Comparison of ENCODE assay signal across 8 cellular contexts in the genomic region with DNA sequence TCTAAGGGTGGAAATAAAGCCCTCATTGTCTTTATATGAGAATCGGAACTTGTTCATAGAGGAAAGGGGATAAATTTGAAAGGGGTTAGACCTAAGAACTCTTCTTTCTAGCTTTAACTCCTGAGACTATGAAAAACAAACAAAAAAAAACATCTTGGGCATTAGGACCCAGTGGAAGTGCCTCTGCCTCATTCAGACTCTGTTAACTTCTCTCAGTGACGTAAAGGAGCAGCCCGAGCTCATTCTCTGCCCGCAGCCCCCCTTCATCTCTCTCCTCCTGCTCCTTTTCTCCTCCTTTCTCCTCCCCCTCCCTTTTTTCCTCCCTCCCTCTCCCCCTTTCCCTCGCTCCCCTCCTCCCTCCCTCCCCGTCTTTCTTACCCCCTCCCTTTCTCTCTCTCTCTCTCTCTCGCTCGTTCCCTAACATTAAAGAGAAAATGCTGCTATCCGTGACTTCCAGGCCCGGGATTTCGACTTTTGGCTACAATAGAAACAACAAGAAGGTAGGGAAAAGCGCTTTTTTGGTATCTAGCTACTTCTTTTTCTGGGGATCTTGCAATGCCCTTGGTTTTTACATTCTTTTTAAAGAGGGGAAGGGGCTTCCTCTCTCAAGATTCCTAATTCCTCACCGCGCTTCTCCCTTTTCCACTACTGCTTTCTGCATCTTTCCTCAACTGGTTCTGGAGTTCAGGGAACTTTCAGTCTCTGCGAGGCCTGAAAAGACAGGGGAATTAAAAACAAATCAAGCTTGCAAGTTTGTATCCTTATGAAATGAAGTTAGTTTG. TPM values are rescaled to one million over a fixed set of nuclear protein-coding genes. Genes with fewer than 3 reads are reported as not detected.
DNase-seq lines count a peak whose midpoint lies in the region; ATAC-seq, FAIRE-seq and TF ChIP-seq lines count a peak whose summit lies in the region.

A gene with protein sequence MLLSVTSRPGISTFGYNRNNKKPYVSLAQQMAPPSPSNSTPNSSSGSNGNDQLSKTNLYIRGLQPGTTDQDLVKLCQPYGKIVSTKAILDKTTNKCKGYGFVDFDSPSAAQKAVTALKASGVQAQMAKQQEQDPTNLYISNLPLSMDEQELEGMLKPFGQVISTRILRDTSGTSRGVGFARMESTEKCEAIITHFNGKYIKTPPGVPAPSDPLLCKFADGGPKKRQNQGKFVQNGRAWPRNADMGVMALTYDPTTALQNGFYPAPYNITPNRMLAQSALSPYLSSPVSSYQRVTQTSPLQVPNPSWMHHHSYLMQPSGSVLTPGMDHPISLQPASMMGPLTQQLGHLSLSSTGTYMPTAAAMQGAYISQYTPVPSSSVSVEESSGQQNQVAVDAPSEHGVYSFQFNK (plus strand): TSS at position 231 of the 782 bp plus-strand sequence. CDS start 204 bp downstream, at position 435.

- H3K4me3 Mint-ChIP-seq in CD8-positive, alpha-beta memory T cell, result peak within 1 kb of the TSS; percentile 88 to 95 (median 91)

- CTCF ChIA-PET in CD8-positive, alpha-beta memory T cell (lab: Charles Lee), result interaction anchor here (0.8 to 3.1 kb wide), 9 partner anchors 8 to 59 kb away, joined by 3 to 13 read pairs (median 5); no protein-coding TSS in a partner anchor

- no peaks in the 10 kb centered on the region for H3K9me3 Mint-ChIP-seq in CD8-positive, alpha-beta memory T cell

- no peak for ATAC-seq in HG03457 (IDR thresholded peaks at IDR 0.05; ENCODE audit: unreplicated experiment)

- H3K4me3 ChIP-seq in CD8-positive, alpha-beta memory T cell (ENCODE audit: low read length), result peak within 1 kb of the TSS; percentile 63
- H3K4me3 ChIP-seq in HFF-Myc (replicated peaks; ENCODE audit: low read depth, low read length), result peak within 1 kb of the TSS; percentile 67

- peak; percentile 83 for FAIRE-seq in endometrium (lab: Jason Lieb, UNC)

- H3K36me3 ChIP-seq in CD8-positive, alpha-beta memory T cell (ENCODE audit: insufficient read depth, low read length), result no peaks in the 10 kb centered on the region

- peak within 1 kb of the TSS; percentile 79 to 96 (median 92) for H3K27ac Mint-ChIP-seq in CD8-positive, alpha-beta memory T cell

- POLR2A ChIA-PET in CD8-positive, alpha-beta memory T cell (lab: Charles Lee), result interaction anchor here (0.6 to 1.6 kb wide), 8 partner anchors 19 to 235 kb away, joined by 3 to 6 read pairs (median 4); partner anchors contain the start of gene STAT2

- no peak for TF ChIP-seq CTCF in HFF-Myc (IDR thresholded peaks at IDR 0.05; ENCODE audit: low read depth, low read length, missing control alignments)

- peak; percentile 17 to 68 (median 50) for DNase-seq in CD8-positive, alpha-beta memory T cell
- peak; percentile 86 for DNase-seq in HFF-Myc (ENCODE audit: extremely low read depth, low read depth)
- DNase-seq in NCI-H69 (lab: John Stamatoyannopoulos, UW), result peak; percentile 77
- peak; percentile 64 for DNase-seq in activated CD8-positive, alpha-beta memory T cell treated with anti-CD3 and anti-CD28 coated beads for 24 hours
- DNase-seq in lung microvascular endothelial cell (ENCODE audit: low read depth in 2 of 2), result peak; percentile 73 to 97
- peak; percentile 7 for DNase-seq in stimulated activated CD8-positive, alpha-beta memory T cell treated with anti-CD3 and anti-CD28 coated beads, Interleukin-4, amount 100 ng/mL, for 24 hours (ENCODE audit: low read depth)

- H3K27me3 Mint-ChIP-seq in CD8-positive, alpha-beta memory T cell, result peaks cover 0 to 3% of the 10 kb centered on the region in 2 donors

- H3K27me3 ChIP-seq in CD8-positive, alpha-beta memory T cell (ENCODE audit: insufficient read depth, low read length, poor library complexity, severe bottlenecking), result no peaks in the 10 kb centered on the region

- peaks cover 29% of the 10 kb centered on the region for H3K4me1 ChIP-seq in CD8-positive, alpha-beta memory T cell (ENCODE audit: insufficient read depth, low read length)

- no peaks in the 10 kb centered on the region for H3K9me3 ChIP-seq in CD8-positive, alpha-beta memory T cell (ENCODE audit: low read length)

- no peaks in the 10 kb centered on the region for H3K36me3 Mint-ChIP-seq in CD8-positive, alpha-beta memory T cell

- peaks cover 22 to 37% (median 23%) of the 10 kb centered on the region in 3 donors for H3K4me1 Mint-ChIP-seq in CD8-positive, alpha-beta memory T cell

- peak within 1 kb of the TSS; percentile 32 for H3K27ac ChIP-seq in CD8-positive, alpha-beta memory T cell (ENCODE audit: low read depth, low read length)

RNA-seq across cellular contexts. Expression of the gene that starts here (rescaled TPM):
- 1 to 10 TPM; 3.5 to 4.7 TPM for total RNA-seq in CD8-positive, alpha-beta memory T cell
- 1.4 TPM for polyA plus RNA-seq in CD8-positive, alpha-beta memory T cell
- 26.2 and 33.1 TPM in 2 replicates for total RNA-seq in lung microvascular endothelial cell

Comparison
In these comparisons a context has a peak if more than half of its experiments do, and no peak if none do; other contexts are left out.
1. DNase-seq: peak in every context shown above with its lines; median percentile 86 in HFF-Myc; 85 in lung microvascular endothelial cell; 77 in NCI-H69; 64 in activated CD8-positive, alpha-beta memory T cell treated with anti-CD3 and anti-CD28 coated beads for 24 hours; 50 in CD8-positive, alpha-beta memory T cell; 7 in stimulated activated CD8-positive, alpha-beta memory T cell treated with anti-CD3 and anti-CD28 coated beads, Interleukin-4, amount 100 ng/mL, for 24 hours.